In genomic region chr5:9626955-9627354, GRCh38 we compare ENCODE assay signal across 21 cellular contexts. TPM values are rescaled to one million over a fixed set of nuclear protein-coding genes. Genes with fewer than 3 reads are reported as not detected.
A peak's percentile ranks its signal among the peaks of the same experiment; 100 is the strongest.
DNase-seq lines count a peak whose midpoint lies in the region; ATAC-seq and TF ChIP-seq lines count a peak whose summit lies in the region.
"Had no signal": no experiment of that assay in that cellular context is flagged by ENCODE, and none has a peak within 500 bp of the region (broad histone marks: within the 10 kb centered on the region; RNA-seq: fewer than 3 reads in every experiment).

No MANE protein-coding gene starts in this region.

- intact Hi-C loops in aorta (cut with DNase I): no loop called here

- no peak overlapping the region for H3K4me2 ChIP-seq in MM.1S (ENCODE audit: low read depth, low read length)
- H3K4me2 ChIP-seq: BLaER1 had no signal

- TF ChIP-seq POLR2A in upper lobe of left lung (IDR thresholded peaks at IDR 0.05): no peak

- no peaks in the 10 kb centered on the region for H3K4me1 ChIP-seq in upper lobe of left lung
- H3K4me1 ChIP-seq in aorta (ENCODE audit: control insufficient read depth in 1 of 2, insufficient read depth in 2 of 2, low read length in 2 of 2): no peaks in the 10 kb centered on the region
- no peaks in the 10 kb centered on the region for H3K4me1 ChIP-seq in MM.1S (ENCODE audit: low read length)

- no peaks in the 10 kb centered on the region for H3K36me3 ChIP-seq in upper lobe of left lung
- H3K36me3 ChIP-seq in aorta (ENCODE audit: control insufficient read depth in 1 of 2, insufficient read depth in 2 of 2, low read length in 1 of 2): no peaks in the 10 kb centered on the region
- no peaks in the 10 kb centered on the region for H3K36me3 ChIP-seq in MM.1S (replicated peaks; ENCODE audit: insufficient read depth, low read length)
- H3K36me3 ChIP-seq: BLaER1 had no signal

- no peak overlapping the region for H3K9ac ChIP-seq in MM.1S (ENCODE audit: low read length)
- H3K9ac ChIP-seq: BLaER1, GM23248 had no signal

- WGBS in upper lobe of left lung, 2 donors: 77 to 83% methylated on average over 6 of the region's 6 CpGs
- WGBS in aorta, 2 donors: 88 to 89% methylated on average over 6 of the region's 6 CpGs

- H3F3A ChIP-seq in MM.1S (ENCODE audit: insufficient read depth, low read length): no peaks in the 10 kb centered on the region

- H3K79me2 ChIP-seq in MM.1S (ENCODE audit: low read length): no peaks in the 10 kb centered on the region

- TF ChIP-seq EP300 in upper lobe of left lung (IDR thresholded peaks at IDR 0.05): no peak

- peak; percentile 25 for DNase-seq in NCI-H69 (lab: John Stamatoyannopoulos, UW)
- peak; percentile 59 for DNase-seq in NCI-H748 treated with DMSO at 0.1 percent for 48 hours (lab: John Stamatoyannopoulos, UW)
- peak; percentile 17 for DNase-seq in putamen (ENCODE audit: low spot score)
- DNase-seq in upper lobe of left lung: no peak
- no peak for DNase-seq in aorta
- no peak for DNase-seq in MM.1S
- DNase-seq: Caco-2; CD4-positive, CD25-positive, alpha-beta regulatory T cell; CD8-positive, alpha-beta T cell; DMS153; DND-41; GM23248; H7; HCEC 1CT had no signal

- H3K9me3 ChIP-seq in upper lobe of left lung (no peaks in the 10 kb centered on the region), aorta (ENCODE audit: control insufficient read depth, low read length) (no peaks in the 10 kb centered on the region), MM.1S (replicated peaks; ENCODE audit: insufficient read depth, low read length) (no peaks in the 10 kb centered on the region)
- H3K9me3 ChIP-seq: BLaER1 had no signal

- H3K4me3 ChIP-seq in upper lobe of left lung (no peak overlapping the region), aorta (ENCODE audit: low read length in 2 of 2) (no peak overlapping the region), MM.1S (ENCODE audit: low read length) (no peak overlapping the region)
- H3K4me3 ChIP-seq: BLaER1, GM23248 had no signal

- no peak overlapping the region for H3K27ac ChIP-seq in upper lobe of left lung
- no peak overlapping the region for H3K27ac ChIP-seq in aorta (ENCODE audit: low read depth in 1 of 2, low read length in 2 of 2)
- no peak overlapping the region for H3K27ac ChIP-seq in MM.1S (ENCODE audit: low read length)
- H3K27ac ChIP-seq: BLaER1, C4-2B, GM23248 had no signal

- no peaks in the 10 kb centered on the region for H4K20me1 ChIP-seq in MM.1S (ENCODE audit: insufficient read depth, low read length)
- H4K20me1 ChIP-seq: BLaER1 had no signal

- no peaks in the 10 kb centered on the region for H3K9me2 ChIP-seq in MM.1S (replicated peaks; ENCODE audit: insufficient read depth, low read length)

- no peak overlapping the region for H2AFZ ChIP-seq in MM.1S (ENCODE audit: low read length)
- H2AFZ ChIP-seq: GM23248 had no signal

- ATAC-seq in SK-N-SH treated with all-trans-retinoic acid at 6 μM for 48 hours: peak; percentile 55; the same call in 1 of the 3 replicates
- no peak for ATAC-seq in upper lobe of left lung (ENCODE audit: low FRiP score in 2 of 2)
- no peak for ATAC-seq in GM21526 (IDR thresholded peaks at IDR 0.05; ENCODE audit: low FRiP score, unreplicated experiment)
- ATAC-seq in aorta (ENCODE audit: low FRiP score): no peak
- ATAC-seq: CD8-positive, alpha-beta T cell had no signal

- H3K27me3 ChIP-seq in upper lobe of left lung: no peaks in the 10 kb centered on the region
- no peaks in the 10 kb centered on the region for H3K27me3 ChIP-seq in aorta (ENCODE audit: control insufficient read depth in 1 of 2, insufficient read depth in 2 of 2, low read length in 1 of 2)
- no peaks in the 10 kb centered on the region for H3K27me3 ChIP-seq in MM.1S (replicated peaks; ENCODE audit: insufficient read depth, low read length)
- H3K27me3 ChIP-seq: BLaER1 had no signal

- no peak for TF ChIP-seq CTCF in upper lobe of left lung (IDR thresholded peaks at IDR 0.05)
- no peak for TF ChIP-seq CTCF in MM.1S (IDR thresholded peaks at IDR 0.05; ENCODE audit: low read length)

TF ChIP-seq in SK-N-SH treated with all-trans-retinoic acid at 6 μM for 48 hours, 23 proteins besides CTCF, POLR2A, EP300 and RAD21 (continues in another document):
- TF ChIP-seq PPARA (CRISPR knock-in tag; IDR thresholded peaks at IDR 0.05; ENCODE audit: borderline replicate concordance): no peak
- TF ChIP-seq ZFP3 (CRISPR knock-in tag; IDR thresholded peaks at IDR 0.05): peak; percentile 63; the same call in 1 of the 2 replicates
- TF ChIP-seq SNAI2 (CRISPR knock-in tag; IDR thresholded peaks at IDR 0.05): peak; percentile 60; the same call in 1 of the 2 replicates
- TF ChIP-seq ISL1 (CRISPR knock-in tag; IDR thresholded peaks at IDR 0.05): peak; percentile 90
- no peak for TF ChIP-seq CSDC2 (CRISPR knock-in tag; IDR thresholded peaks at IDR 0.05)
- TF ChIP-seq ZNF565 (CRISPR knock-in tag; conservative IDR thresholded peaks at IDR 0.05; ENCODE audit: low read depth): no peak
- TF ChIP-seq CREB5 (CRISPR knock-in tag; IDR thresholded peaks at IDR 0.05; ENCODE audit: low read depth): peak; percentile 34; the same call in 1 of the 2 replicates
- no peak for TF ChIP-seq ARNTL (CRISPR knock-in tag; IDR thresholded peaks at IDR 0.05; ENCODE audit: borderline replicate concordance, low read depth)
- no peak for TF ChIP-seq TOX (CRISPR knock-in tag; IDR thresholded peaks at IDR 0.05; ENCODE audit: borderline replicate concordance)
- TF ChIP-seq, protein P1, sequence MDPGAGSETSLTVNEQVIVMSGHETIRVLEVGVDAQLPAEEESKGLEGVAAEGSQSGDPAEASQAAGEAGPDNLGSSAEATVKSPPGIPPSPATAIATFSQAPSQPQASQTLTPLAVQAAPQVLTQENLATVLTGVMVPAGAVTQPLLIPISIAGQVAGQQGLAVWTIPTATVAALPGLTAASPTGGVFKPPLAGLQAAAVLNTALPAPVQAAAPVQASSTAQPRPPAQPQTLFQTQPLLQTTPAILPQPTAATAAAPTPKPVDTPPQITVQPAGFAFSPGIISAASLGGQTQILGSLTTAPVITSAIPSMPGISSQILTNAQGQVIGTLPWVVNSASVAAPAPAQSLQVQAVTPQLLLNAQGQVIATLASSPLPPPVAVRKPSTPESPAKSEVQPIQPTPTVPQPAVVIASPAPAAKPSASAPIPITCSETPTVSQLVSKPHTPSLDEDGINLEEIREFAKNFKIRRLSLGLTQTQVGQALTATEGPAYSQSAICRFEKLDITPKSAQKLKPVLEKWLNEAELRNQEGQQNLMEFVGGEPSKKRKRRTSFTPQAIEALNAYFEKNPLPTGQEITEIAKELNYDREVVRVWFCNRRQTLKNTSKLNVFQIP (CRISPR knock-in tag; IDR thresholded peaks at IDR 0.05; ENCODE audit: borderline replicate concordance, low read depth): no peak
- TF ChIP-seq RARB (CRISPR knock-in tag; IDR thresholded peaks at IDR 0.05): no peak
- TF ChIP-seq TCF4 (CRISPR knock-in tag; IDR thresholded peaks at IDR 0.05; ENCODE audit: borderline replicate concordance): peak; percentile 77
- TF ChIP-seq CSRNP3 (CRISPR knock-in tag; IDR thresholded peaks at IDR 0.05): 0 out of 2 replicates have a peak, but pooled peaks have one; percentile 62
- no peak for TF ChIP-seq ZFP30 (CRISPR knock-in tag; IDR thresholded peaks at IDR 0.05)
- TF ChIP-seq ZNF70 (CRISPR knock-in tag; IDR thresholded peaks at IDR 0.05): peak; percentile 28; the same call in 1 of the 2 replicates
- no peak for TF ChIP-seq BACH2 (CRISPR knock-in tag; IDR thresholded peaks at IDR 0.05; ENCODE audit: borderline replicate concordance)
- no peak for TF ChIP-seq OSR1 (CRISPR knock-in tag; IDR thresholded peaks at IDR 0.05)
- TF ChIP-seq PATZ1 (CRISPR knock-in tag; IDR thresholded peaks at IDR 0.05; ENCODE audit: borderline replicate concordance): no peak

RNA-seq across cellular contexts. Expression of gene TAS2R1, which starts 3.2 kb away (rescaled TPM):
- total RNA-seq in upper lobe of left lung (not detected), aorta (not detected)
- not detected for polyA plus RNA-seq in aorta
- total RNA-seq: A172; A673; CD4-positive, CD25-positive, alpha-beta regulatory T cell; CD8-positive, alpha-beta T cell; GM23248; H1; H7 had no signal
- polyA plus RNA-seq: CD4-positive, CD25-positive, alpha-beta regulatory T cell; GM23248; H1 had no signal

Comparison
In these comparisons a context has a peak if more than half of its experiments do, and no peak if none do; other contexts are left out.
1. DNase-seq: peak in NCI-H69 (single experiment), NCI-H748 treated with DMSO at 0.1 percent for 48 hours (single experiment) and putamen (single experiment); none in upper lobe of left lung (0 of 2), aorta (0 of 2) and MM.1S (single experiment).